ENCODE assay signal across 1 cellular context in genomic region chr10:95561200-95562177, GRCh38.
TF ChIP-seq lines count a peak whose summit lies in the region.

TSS of gene SORBS1 (minus strand) at chr10:95561371. CDS start at chr10:95441135, 120,236 bp downstream.

TF ChIP-seq in K562, 482 proteins besides CTCF, POLR2A, EP300 and RAD21 (continued from another document and continues in another):
- TF ChIP-seq SLC30A9 (CRISPR knock-in tag; IDR thresholded peaks at IDR 0.05) (no peak), FOXP1 (CRISPR knock-in tag; IDR thresholded peaks at IDR 0.05) (no peak), HNRNPL (IDR thresholded peaks at IDR 0.05; ENCODE audit: low read depth, low read length) (peak; percentile 46; the same call in 1 of the 2 replicates), NR4A1 (CRISPR knock-in tag; IDR thresholded peaks at IDR 0.05) (no peak), NR4A1 (tag; IDR thresholded peaks at IDR 0.05) (no peak), SIN3A (IDR thresholded peaks at IDR 0.05; ENCODE audit: borderline replicate concordance in 2 of 2, control insufficient read depth in 1 of 2, low read depth in 2 of 2, low read length in 2 of 2) (peak; percentile 54 to 79; a peak in 2 of 4 replicates), POLR2B (IDR thresholded peaks at IDR 0.05; ENCODE audit: low read depth, partially characterized antibody) (no peak), POLR3G (IDR thresholded peaks at IDR 0.05; ENCODE audit: extremely low read depth, insufficient read length, insufficient replicate concordance) (no peak), UBTF (IDR thresholded peaks at IDR 0.05; ENCODE audit: borderline replicate concordance in 1 of 2, low read depth in 2 of 2, low read length in 2 of 2) (0 out of 4 replicates have a peak, but pooled peaks have one; percentile 22 to 61), ZKSCAN1 (IDR thresholded peaks at IDR 0.05; ENCODE audit: low read depth, low read length) (no peak), BCLAF1 (IDR thresholded peaks at IDR 0.05; ENCODE audit: borderline replicate concordance in 1 of 2, control insufficient read depth in 1 of 2, low read depth in 2 of 2, low read length in 1 of 2) (no peak), NFE2L1 (tag; IDR thresholded peaks at IDR 0.05; ENCODE audit: borderline replicate concordance, low read depth) (no peak), TCF3 (CRISPR knock-in tag; IDR thresholded peaks at IDR 0.05) (no peak), ASH1L (IDR thresholded peaks at IDR 0.05; ENCODE audit: borderline replicate concordance, low read depth, partially characterized antibody) (no peak), HOXB6 (CRISPR knock-in tag; IDR thresholded peaks at IDR 0.05; ENCODE audit: borderline replicate concordance) (no peak), GTF2E2 (tag; IDR thresholded peaks at IDR 0.05) (no peak), PRDM10 (IDR thresholded peaks at IDR 0.05; ENCODE audit: partially characterized antibody) (peak; percentile 61), MTA3 (IDR thresholded peaks at IDR 0.05; ENCODE audit: borderline replicate concordance) (0 out of 2 replicates have a peak, but pooled peaks have one; percentile 40), ZKSCAN3 (CRISPR knock-in tag; IDR thresholded peaks at IDR 0.05) (no peak), SMARCE1 (IDR thresholded peaks at IDR 0.05) (no peak), CREB1 (IDR thresholded peaks at IDR 0.05) (0 out of 2 replicates have a peak, but pooled peaks have one; percentile 25), CREB1 (CRISPR knock-in tag; IDR thresholded peaks at IDR 0.05) (0 out of 2 replicates have a peak, but pooled peaks have one; percentile 37), FUS (optimal IDR thresholded peaks at IDR 0.05; ENCODE audit: low read depth, low read length) (no peak), NFE2 (IDR thresholded peaks at IDR 0.05; ENCODE audit: low read depth) (no peak), ZNF324 (CRISPR knock-in tag; IDR thresholded peaks at IDR 0.05) (no peak), KLF1 (tag; IDR thresholded peaks at IDR 0.05) (no peak), CBFA2T2 (conservative IDR thresholded peaks at IDR 0.05) (no peak), IRF2 (CRISPR knock-in tag; IDR thresholded peaks at IDR 0.05) (no peak), SOX6 (IDR thresholded peaks at IDR 0.05) (no peak), HLTF (IDR thresholded peaks at IDR 0.05) (no peak), RBM14 (IDR thresholded peaks at IDR 0.05; ENCODE audit: borderline replicate concordance, insufficient read depth, low read depth, low read length) (no peak)
- TF ChIP-seq, protein P1, sequence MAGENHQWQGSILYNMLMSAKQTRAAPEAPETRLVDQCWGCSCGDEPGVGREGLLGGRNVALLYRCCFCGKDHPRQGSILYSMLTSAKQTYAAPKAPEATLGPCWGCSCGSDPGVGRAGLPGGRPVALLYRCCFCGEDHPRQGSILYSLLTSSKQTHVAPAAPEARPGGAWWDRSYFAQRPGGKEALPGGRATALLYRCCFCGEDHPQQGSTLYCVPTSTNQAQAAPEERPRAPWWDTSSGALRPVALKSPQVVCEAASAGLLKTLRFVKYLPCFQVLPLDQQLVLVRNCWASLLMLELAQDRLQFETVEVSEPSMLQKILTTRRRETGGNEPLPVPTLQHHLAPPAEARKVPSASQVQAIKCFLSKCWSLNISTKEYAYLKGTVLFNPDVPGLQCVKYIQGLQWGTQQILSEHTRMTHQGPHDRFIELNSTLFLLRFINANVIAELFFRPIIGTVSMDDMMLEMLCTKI (IDR thresholded peaks at IDR 0.05; ENCODE audit: partially characterized antibody) = no peak
- TF ChIP-seq, protein P2, sequence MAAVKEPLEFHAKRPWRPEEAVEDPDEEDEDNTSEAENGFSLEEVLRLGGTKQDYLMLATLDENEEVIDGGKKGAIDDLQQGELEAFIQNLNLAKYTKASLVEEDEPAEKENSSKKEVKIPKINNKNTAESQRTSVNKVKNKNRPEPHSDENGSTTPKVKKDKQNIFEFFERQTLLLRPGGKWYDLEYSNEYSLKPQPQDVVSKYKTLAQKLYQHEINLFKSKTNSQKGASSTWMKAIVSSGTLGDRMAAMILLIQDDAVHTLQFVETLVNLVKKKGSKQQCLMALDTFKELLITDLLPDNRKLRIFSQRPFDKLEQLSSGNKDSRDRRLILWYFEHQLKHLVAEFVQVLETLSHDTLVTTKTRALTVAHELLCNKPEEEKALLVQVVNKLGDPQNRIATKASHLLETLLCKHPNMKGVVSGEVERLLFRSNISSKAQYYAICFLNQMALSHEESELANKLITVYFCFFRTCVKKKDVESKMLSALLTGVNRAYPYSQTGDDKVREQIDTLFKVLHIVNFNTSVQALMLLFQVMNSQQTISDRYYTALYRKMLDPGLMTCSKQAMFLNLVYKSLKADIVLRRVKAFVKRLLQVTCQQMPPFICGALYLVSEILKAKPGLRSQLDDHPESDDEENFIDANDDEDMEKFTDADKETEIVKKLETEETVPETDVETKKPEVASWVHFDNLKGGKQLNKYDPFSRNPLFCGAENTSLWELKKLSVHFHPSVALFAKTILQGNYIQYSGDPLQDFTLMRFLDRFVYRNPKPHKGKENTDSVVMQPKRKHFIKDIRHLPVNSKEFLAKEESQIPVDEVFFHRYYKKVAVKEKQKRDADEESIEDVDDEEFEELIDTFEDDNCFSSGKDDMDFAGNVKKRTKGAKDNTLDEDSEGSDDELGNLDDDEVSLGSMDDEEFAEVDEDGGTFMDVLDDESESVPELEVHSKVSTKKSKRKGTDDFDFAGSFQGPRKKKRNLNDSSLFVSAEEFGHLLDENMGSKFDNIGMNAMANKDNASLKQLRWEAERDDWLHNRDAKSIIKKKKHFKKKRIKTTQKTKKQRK (IDR thresholded peaks at IDR 0.05; ENCODE audit: borderline replicate concordance, low read depth, low read length) = no peak
- TF ChIP-seq, protein P3, sequence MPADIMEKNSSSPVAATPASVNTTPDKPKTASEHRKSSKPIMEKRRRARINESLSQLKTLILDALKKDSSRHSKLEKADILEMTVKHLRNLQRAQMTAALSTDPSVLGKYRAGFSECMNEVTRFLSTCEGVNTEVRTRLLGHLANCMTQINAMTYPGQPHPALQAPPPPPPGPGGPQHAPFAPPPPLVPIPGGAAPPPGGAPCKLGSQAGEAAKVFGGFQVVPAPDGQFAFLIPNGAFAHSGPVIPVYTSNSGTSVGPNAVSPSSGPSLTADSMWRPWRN (IDR thresholded peaks at IDR 0.05; ENCODE audit: low read depth) = no peak
- TF ChIP-seq, protein P4, sequence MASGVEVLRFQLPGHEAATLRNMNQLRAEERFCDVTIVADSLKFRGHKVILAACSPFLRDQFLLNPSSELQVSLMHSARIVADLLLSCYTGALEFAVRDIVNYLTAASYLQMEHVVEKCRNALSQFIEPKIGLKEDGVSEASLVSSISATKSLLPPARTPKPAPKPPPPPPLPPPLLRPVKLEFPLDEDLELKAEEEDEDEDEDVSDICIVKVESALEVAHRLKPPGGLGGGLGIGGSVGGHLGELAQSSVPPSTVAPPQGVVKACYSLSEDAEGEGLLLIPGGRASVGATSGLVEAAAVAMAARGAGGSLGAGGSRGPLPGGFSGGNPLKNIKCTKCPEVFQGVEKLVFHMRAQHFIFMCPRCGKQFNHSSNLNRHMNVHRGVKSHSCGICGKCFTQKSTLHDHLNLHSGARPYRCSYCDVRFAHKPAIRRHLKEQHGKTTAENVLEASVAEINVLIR (CRISPR knock-in tag; IDR thresholded peaks at IDR 0.05) = no peak
- TF ChIP-seq, protein P5, sequence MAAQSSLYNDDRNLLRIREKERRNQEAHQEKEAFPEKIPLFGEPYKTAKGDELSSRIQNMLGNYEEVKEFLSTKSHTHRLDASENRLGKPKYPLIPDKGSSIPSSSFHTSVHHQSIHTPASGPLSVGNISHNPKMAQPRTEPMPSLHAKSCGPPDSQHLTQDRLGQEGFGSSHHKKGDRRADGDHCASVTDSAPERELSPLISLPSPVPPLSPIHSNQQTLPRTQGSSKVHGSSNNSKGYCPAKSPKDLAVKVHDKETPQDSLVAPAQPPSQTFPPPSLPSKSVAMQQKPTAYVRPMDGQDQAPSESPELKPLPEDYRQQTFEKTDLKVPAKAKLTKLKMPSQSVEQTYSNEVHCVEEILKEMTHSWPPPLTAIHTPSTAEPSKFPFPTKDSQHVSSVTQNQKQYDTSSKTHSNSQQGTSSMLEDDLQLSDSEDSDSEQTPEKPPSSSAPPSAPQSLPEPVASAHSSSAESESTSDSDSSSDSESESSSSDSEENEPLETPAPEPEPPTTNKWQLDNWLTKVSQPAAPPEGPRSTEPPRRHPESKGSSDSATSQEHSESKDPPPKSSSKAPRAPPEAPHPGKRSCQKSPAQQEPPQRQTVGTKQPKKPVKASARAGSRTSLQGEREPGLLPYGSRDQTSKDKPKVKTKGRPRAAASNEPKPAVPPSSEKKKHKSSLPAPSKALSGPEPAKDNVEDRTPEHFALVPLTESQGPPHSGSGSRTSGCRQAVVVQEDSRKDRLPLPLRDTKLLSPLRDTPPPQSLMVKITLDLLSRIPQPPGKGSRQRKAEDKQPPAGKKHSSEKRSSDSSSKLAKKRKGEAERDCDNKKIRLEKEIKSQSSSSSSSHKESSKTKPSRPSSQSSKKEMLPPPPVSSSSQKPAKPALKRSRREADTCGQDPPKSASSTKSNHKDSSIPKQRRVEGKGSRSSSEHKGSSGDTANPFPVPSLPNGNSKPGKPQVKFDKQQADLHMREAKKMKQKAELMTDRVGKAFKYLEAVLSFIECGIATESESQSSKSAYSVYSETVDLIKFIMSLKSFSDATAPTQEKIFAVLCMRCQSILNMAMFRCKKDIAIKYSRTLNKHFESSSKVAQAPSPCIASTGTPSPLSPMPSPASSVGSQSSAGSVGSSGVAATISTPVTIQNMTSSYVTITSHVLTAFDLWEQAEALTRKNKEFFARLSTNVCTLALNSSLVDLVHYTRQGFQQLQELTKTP (IDR thresholded peaks at IDR 0.05; ENCODE audit: low read depth in 1 of 2, partially characterized antibody in 2 of 2) = no peak
